18 cellular contexts compared by ENCODE assay signal in genomic region chr12:131965073-131965472, GRCh38. TPM values are rescaled to one million over a fixed set of nuclear protein-coding genes. Genes with fewer than 3 reads are reported as not detected.
DNase-seq lines count a peak whose midpoint lies in the region; ATAC-seq and TF ChIP-seq lines count a peak whose summit lies in the region.
"Had no signal": no experiment of that assay in that cellular context is flagged by ENCODE, and none has a peak within 500 bp of the region (broad histone marks: within the 10 kb centered on the region; RNA-seq: fewer than 3 reads in every experiment).

No MANE protein-coding gene starts in this region.

- no peak for TF ChIP-seq EP300 in stomach (IDR thresholded peaks at IDR 0.05)

- no peaks in the 10 kb centered on the region for H3K9me3 ChIP-seq in CD4-positive, alpha-beta T cell (ENCODE audit: control insufficient read depth, low read length)
- H3K9me3 ChIP-seq in T-helper 17 cell (ENCODE audit: control insufficient read depth, low read length, poor library complexity, severe bottlenecking) (no peaks in the 10 kb centered on the region), stomach (no peaks in the 10 kb centered on the region), WERI-Rb-1 (ENCODE audit: severe bottlenecking) (no peaks in the 10 kb centered on the region)
- H3K9me3 ChIP-seq: BE2C, HAP-1, Peyer's patch had no signal

- no peak overlapping the region for H3K4me3 ChIP-seq in foreskin fibroblast (ENCODE audit: low read depth in 1 of 2, low read length in 2 of 2)
- no peak overlapping the region for H3K4me3 ChIP-seq in stomach
- H3K4me3 ChIP-seq in WERI-Rb-1 (ENCODE audit: low read depth, low read length): no peak overlapping the region
- H3K4me3 ChIP-seq: HAP-1, Peyer's patch had no signal

- POLR2A ChIA-PET in CD4-positive, alpha-beta T cell (lab: Charles Lee): no interaction called here
- POLR2A ChIA-PET in activated CD4-positive, alpha-beta memory T cell treated with anti-CD3 and anti-CD28 coated beads, Interleukin-2, amount 10 ng/mL, durations not matched to agents 7 days and 5 days (lab: Charles Lee): interaction anchor here (1.3 kb wide), 1 partner anchor 12 kb away, joined by 3 read pairs; no protein-coding TSS in a partner anchor

- CTCF ChIA-PET in CD4-positive, alpha-beta T cell (lab: Charles Lee): no interaction called here
- CTCF ChIA-PET in activated CD4-positive, alpha-beta memory T cell treated with anti-CD3 and anti-CD28 coated beads, Interleukin-2, amount 10 ng/mL, durations not matched to agents 7 days and 5 days (lab: Charles Lee): no interaction called here

- no peaks in the 10 kb centered on the region for H3K27me3 Mint-ChIP-seq in CD4-positive, alpha-beta T cell
- H3K27me3 Mint-ChIP-seq in T-helper 17 cell: no peaks in the 10 kb centered on the region
- H3K27me3 Mint-ChIP-seq in activated CD4-positive, alpha-beta memory T cell treated with anti-CD3 and anti-CD28 coated beads, Interleukin-2, amount 10 ng/mL, durations not matched to agents 7 days and 5 days: no peaks in the 10 kb centered on the region
- H3K27me3 Mint-ChIP-seq: IgD-negative memory B cell had no signal

- ATAC-seq in CD4-positive, alpha-beta T cell (ENCODE audit: poor library complexity): no peak
- ATAC-seq in T-helper 17 cell: no peak
- ATAC-seq: SK-N-SH treated with all-trans-retinoic acid at 6 μM for 48 hours had no signal

- H3K4me3 Mint-ChIP-seq in CD4-positive, alpha-beta T cell: peak overlapping the region; percentile 6
- no peak overlapping the region for H3K4me3 Mint-ChIP-seq in T-helper 17 cell
- H3K4me3 Mint-ChIP-seq in activated CD4-positive, alpha-beta memory T cell treated with anti-CD3 and anti-CD28 coated beads, Interleukin-2, amount 10 ng/mL, durations not matched to agents 7 days and 5 days: no peak overlapping the region

- no peak for DNase-seq in CD4-positive, alpha-beta T cell
- peak; percentile 79 for DNase-seq in HCEC 1CT
- no peak for DNase-seq in T-helper 17 cell
- DNase-seq in foreskin fibroblast: peak; percentile 16 to 55
- DNase-seq in stomach: no peak
- no peak for DNase-seq in NOMO-1 treated with dmso at 0.1 percent for 144 hours (lab: John Stamatoyannopoulos, UW; ENCODE audit: unreplicated experiment)
- DNase-seq in activated CD4-positive, alpha-beta memory T cell treated with anti-CD3 and anti-CD28 coated beads, Interleukin-2, amount 10 ng/mL, durations not matched to agents 7 days and 5 days: no peak
- no peak for DNase-seq in WERI-Rb-1
- DNase-seq: BE2C, NCI-H1092, NCI-H1694, NCI-H446 treated with DMSO at 0.1 percent for 48 hours, NCI-H774, Peyer's patch, Right ventricle myocardium superior had no signal

- intact Hi-C loops in CD4-positive, alpha-beta T cell (cut with DNase I, micrococcal nuclease): no loop called here
- intact Hi-C loops in stomach (cut with DNase I; ENCODE audit: low total_unique reads): no loop called here

- peaks cover 60% of the 10 kb centered on the region for H3K4me1 Mint-ChIP-seq in CD4-positive, alpha-beta T cell (ENCODE audit: low read depth)
- H3K4me1 Mint-ChIP-seq in T-helper 17 cell: peaks cover 35% of the 10 kb centered on the region
- H3K4me1 Mint-ChIP-seq in activated CD4-positive, alpha-beta memory T cell treated with anti-CD3 and anti-CD28 coated beads, Interleukin-2, amount 10 ng/mL, durations not matched to agents 7 days and 5 days: peaks cover 24% of the 10 kb centered on the region

- no peak for TF ChIP-seq CTCF in CD4-positive, alpha-beta T cell (IDR thresholded peaks at IDR 0.05)
- TF ChIP-seq CTCF in foreskin fibroblast (IDR thresholded peaks at IDR 0.05; ENCODE audit: low read depth, low read length): no peak
- TF ChIP-seq CTCF in stomach (IDR thresholded peaks at IDR 0.05): no peak
- no peak for TF ChIP-seq CTCF in WERI-Rb-1 (IDR thresholded peaks at IDR 0.05; ENCODE audit: low read depth, low read length)

- H3K4me1 ChIP-seq in stomach: peaks cover under 1 to 53% (median 27%) of the 10 kb centered on the region in 4 donors
- H3K4me1 ChIP-seq: HAP-1, Peyer's patch had no signal

- WGBS in stomach, 5 donors: 48 to 66% (median 59%) methylated on average over 2 of the region's 2 CpGs

- no peak overlapping the region for H3K27ac ChIP-seq in CD4-positive, alpha-beta T cell (ENCODE audit: low read depth, low read length)
- H3K27ac ChIP-seq in stomach (no peak overlapping the region), WERI-Rb-1 (no peak overlapping the region)
- H3K27ac ChIP-seq: Peyer's patch had no signal

- H3K27me3 ChIP-seq in CD4-positive, alpha-beta T cell (ENCODE audit: control insufficient read depth, insufficient read depth, low read length): no peaks in the 10 kb centered on the region
- H3K27me3 ChIP-seq in stomach (no peaks in the 10 kb centered on the region), WERI-Rb-1 (ENCODE audit: insufficient read depth, low read depth, severe bottlenecking) (no peaks in the 10 kb centered on the region)
- H3K27me3 ChIP-seq: BE2C, Peyer's patch had no signal

- TF ChIP-seq POLR2A in stomach (IDR thresholded peaks at IDR 0.05): no peak

- peaks cover 3 to 23% (median 20%) of the 10 kb centered on the region in 4 donors for H3K36me3 ChIP-seq in stomach
- peaks cover 24% of the 10 kb centered on the region for H3K36me3 ChIP-seq in WERI-Rb-1

- H3K27ac Mint-ChIP-seq in CD4-positive, alpha-beta T cell: peak overlapping the region; percentile 53
- H3K27ac Mint-ChIP-seq in T-helper 17 cell: peak overlapping the region; percentile 6
- no peak overlapping the region for H3K27ac Mint-ChIP-seq in activated CD4-positive, alpha-beta memory T cell treated with anti-CD3 and anti-CD28 coated beads, Interleukin-2, amount 10 ng/mL, durations not matched to agents 7 days and 5 days

- no peaks in the 10 kb centered on the region for H3K9me3 Mint-ChIP-seq in CD4-positive, alpha-beta T cell
- no peaks in the 10 kb centered on the region for H3K9me3 Mint-ChIP-seq in activated CD4-positive, alpha-beta memory T cell treated with anti-CD3 and anti-CD28 coated beads, Interleukin-2, amount 10 ng/mL, durations not matched to agents 7 days and 5 days
- H3K9me3 Mint-ChIP-seq: IgD-negative memory B cell had no signal

- H3K36me3 Mint-ChIP-seq in CD4-positive, alpha-beta T cell (ENCODE audit: low read depth): peaks cover 46% of the 10 kb centered on the region
- peaks cover 7% of the 10 kb centered on the region for H3K36me3 Mint-ChIP-seq in T-helper 17 cell (ENCODE audit: low read depth)
- H3K36me3 Mint-ChIP-seq in activated CD4-positive, alpha-beta memory T cell treated with anti-CD3 and anti-CD28 coated beads, Interleukin-2, amount 10 ng/mL, durations not matched to agents 7 days and 5 days (ENCODE audit: low read depth): peaks cover 38% of the 10 kb centered on the region

RNA-seq across cellular contexts. Expression of gene EP400, which starts 15.3 kb away (rescaled TPM):
- 10 to 100 TPM; 56.4 to 56.5 TPM for total RNA-seq in CD4-positive, alpha-beta T cell
- total RNA-seq in T-helper 17 cell: 10 to 100 TPM; 67.4 to 79.0 TPM
- 10 to 100 TPM; 21.3 to 39.8 (median 24.5) TPM for total RNA-seq in stomach
- 10 to 100 TPM in 1 of 3 donors, 1 to 10 TPM in 2; 5.2 to 12.0 (median 6.4) TPM for polyA plus RNA-seq in stomach
- total RNA-seq in activated CD4-positive, alpha-beta memory T cell treated with anti-CD3 and anti-CD28 coated beads, Interleukin-2, amount 10 ng/mL, durations not matched to agents 7 days and 5 days: 10 to 100 TPM; 42.2 to 43.4 TPM

RNA-seq across cellular contexts. Expression of gene PUS1, which starts 36.0 kb away (rescaled TPM):
- 10 to 100 TPM; 17.7 to 18.2 TPM for total RNA-seq in CD4-positive, alpha-beta T cell
- total RNA-seq in T-helper 17 cell (10 to 100 TPM; 23.6 TPM), stomach (10 to 100 TPM in 3 of 5 donors, 1 to 10 TPM in 2; 3.1 to 13.9 (median 12.3) TPM)
- 10 to 100 TPM; 12.6 to 26.3 (median 12.8) TPM for polyA plus RNA-seq in stomach
- 10 to 100 TPM; 32.9 to 34.7 TPM for total RNA-seq in activated CD4-positive, alpha-beta memory T cell treated with anti-CD3 and anti-CD28 coated beads, Interleukin-2, amount 10 ng/mL, durations not matched to agents 7 days and 5 days

Comparison
In these comparisons a context has a peak if more than half of its experiments do, and no peak if none do; other contexts are left out.
1. DNase-seq: peak in HCEC 1CT (single experiment) and foreskin fibroblast (2 of 2); none in CD4-positive, alpha-beta T cell (0 of 10), T-helper 17 cell (0 of 3), stomach (single experiment), NOMO-1 treated with dmso at 0.1 percent for 144 hours (single experiment), activated CD4-positive, alpha-beta memory T cell treated with anti-CD3 and anti-CD28 coated beads, Interleukin-2, amount 10 ng/mL, durations not matched to agents 7 days and 5 days (single experiment) and WERI-Rb-1 (single experiment).